In genomic region chr2:32719933-32720716, GRCh38 we compare ENCODE assay signal across 18 cellular contexts.
"Had no signal": no experiment of that assay in that cellular context is flagged by ENCODE, and none has a peak within 500 bp of the region (broad histone marks: within the 10 kb centered on the region; RNA-seq: fewer than 3 reads in every experiment).

No MANE protein-coding gene starts in this region.

- H3K27me3 ChIP-seq: adrenal gland had no signal

- H3K9me3 Mint-ChIP-seq: activated naive CD4-positive, alpha-beta T cell treated with anti-CD3 and anti-CD28 coated beads, Interleukin-2, amount 50 U/mL, for 24 hours had no signal

- ATAC-seq: activated CD4-positive, alpha-beta T cell treated with anti-CD3 and anti-CD28 coated beads for 36 hours; lower lobe of right lung; SK-N-SH treated with all-trans-retinoic acid at 6 μM for 48 hours had no signal

- H3K27ac ChIP-seq: adrenal gland, lower lobe of right lung, prostate gland, WERI-Rb-1 had no signal

- H3K4me3 Mint-ChIP-seq: activated CD4-positive, alpha-beta memory T cell treated with anti-CD3 and anti-CD28 coated beads, Interleukin-2, amount 10 ng/mL, durations not matched to agents 7 days and 5 days; activated CD4-positive, alpha-beta T cell treated with anti-CD3 and anti-CD28 coated beads for 36 hours; activated naive CD4-positive, alpha-beta T cell treated with anti-CD3 and anti-CD28 coated beads, Interleukin-2, amount 50 U/mL, for 24 hours; dendritic cell treated with granulocyte-macrophage colony-stimulating factor and Interleukin-4, amounts not matched to agents 40 ng/mL and 50 ng/mL, for 4 days had no signal

- H3K4me1 ChIP-seq: lower lobe of right lung, prostate gland had no signal

- H3K36me3 ChIP-seq: adrenal gland, lower lobe of right lung, prostate gland, WERI-Rb-1 had no signal

- DNase-seq: activated CD4-positive, alpha-beta memory T cell treated with anti-CD3 and anti-CD28 coated beads, Interleukin-2, amount 10 ng/mL, durations not matched to agents 7 days and 5 days; activated CD4-positive, alpha-beta T cell treated with anti-CD3 and anti-CD28 coated beads for 36 hours; activated effector memory CD4-positive, alpha-beta T cell treated with anti-CD3 and anti-CD28 coated beads, Interleukin-2, amount 50 U/mL, for 16 hours; activated T-cell treated with anti-CD3 and anti-CD28 coated beads, Interleukin-2, amount 50 U/mL, for 48 hours; adrenal gland; central memory CD4-positive, alpha-beta T cell; hippocampal formation; lower lobe of right lung; stimulated activated CD4-positive, alpha-beta T cell treated with anti-CD3 and anti-CD28 coated beads, Interleukin-4, amount 100 ng/mL, for 1 hour; stimulated activated naive CD4-positive, alpha-beta T cell; substantia nigra; T-helper 1 cell; trophoblast cell; WERI-Rb-1 had no signal

- H3K4me3 ChIP-seq: adrenal gland, lower lobe of right lung, prostate gland had no signal

- H3K27me3 Mint-ChIP-seq: activated CD4-positive, alpha-beta memory T cell treated with anti-CD3 and anti-CD28 coated beads, Interleukin-2, amount 10 ng/mL, durations not matched to agents 7 days and 5 days; activated CD4-positive, alpha-beta T cell treated with anti-CD3 and anti-CD28 coated beads for 36 hours; activated naive CD4-positive, alpha-beta T cell treated with anti-CD3 and anti-CD28 coated beads, Interleukin-2, amount 50 U/mL, for 24 hours; dendritic cell treated with granulocyte-macrophage colony-stimulating factor and Interleukin-4, amounts not matched to agents 40 ng/mL and 50 ng/mL, for 4 days had no signal

- H3K27ac Mint-ChIP-seq: activated CD4-positive, alpha-beta memory T cell treated with anti-CD3 and anti-CD28 coated beads, Interleukin-2, amount 10 ng/mL, durations not matched to agents 7 days and 5 days; activated CD4-positive, alpha-beta T cell treated with anti-CD3 and anti-CD28 coated beads for 36 hours; activated naive CD4-positive, alpha-beta T cell treated with anti-CD3 and anti-CD28 coated beads, Interleukin-2, amount 50 U/mL, for 24 hours; dendritic cell treated with granulocyte-macrophage colony-stimulating factor and Interleukin-4, amounts not matched to agents 40 ng/mL and 50 ng/mL, for 4 days had no signal

- H3K9me3 ChIP-seq: adrenal gland, lower lobe of right lung, prostate gland had no signal
